21 cellular contexts compared by ENCODE assay signal in the genomic region with DNA sequence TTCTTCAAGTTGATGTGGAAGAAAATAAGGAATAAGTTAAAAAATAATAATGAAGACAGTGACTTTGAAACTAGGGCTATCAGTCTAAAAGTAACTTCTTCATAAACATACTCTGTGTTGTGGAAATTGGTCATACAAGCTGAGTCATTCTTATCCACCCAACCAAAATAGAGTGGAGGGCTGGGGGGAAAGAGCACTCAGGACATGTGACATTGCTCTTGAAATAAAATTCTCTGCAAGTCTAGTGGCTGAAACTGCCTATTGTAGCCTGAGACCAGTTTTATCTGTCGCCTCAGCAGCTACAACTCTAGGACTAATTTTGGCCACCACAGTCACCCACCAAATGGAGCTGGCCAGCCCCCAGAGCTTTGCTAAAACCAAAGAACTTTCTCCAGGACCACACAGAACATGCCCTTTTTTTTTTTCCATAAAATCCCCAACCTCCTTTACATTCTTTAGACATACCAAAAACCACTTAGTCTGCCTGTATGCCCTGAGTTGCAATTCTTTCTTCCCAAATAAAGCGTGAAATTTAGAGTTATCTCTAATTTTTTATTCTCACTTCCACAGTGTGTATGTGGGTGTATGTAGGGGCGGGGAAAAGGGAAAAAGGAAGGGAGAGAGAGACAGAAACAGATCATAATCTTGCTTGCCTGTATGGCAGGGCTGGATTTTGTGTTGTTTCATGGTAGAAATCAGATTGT. TPM values are rescaled to one million over a fixed set of nuclear protein-coding genes. Genes with fewer than 3 reads are reported as not detected.
DNase-seq lines count a peak whose midpoint lies in the region; ATAC-seq and TF ChIP-seq lines count a peak whose summit lies in the region.
"Had no signal": no experiment of that assay in that cellular context is flagged by ENCODE, and none has a peak within 500 bp of the region (broad histone marks: within the 10 kb centered on the region; RNA-seq: fewer than 3 reads in every experiment).

No MANE protein-coding gene starts in this region.

- no peak overlapping the region for H3K9ac ChIP-seq in HUES48 (ENCODE audit: low read depth, low read length)

- no peak overlapping the region for H3K4me3 Mint-ChIP-seq in chondrocyte (ENCODE audit: unreplicated experiment)
- no peak overlapping the region for H3K4me3 Mint-ChIP-seq in activated CD4-positive, alpha-beta T cell treated with anti-CD3 and anti-CD28 coated beads, Interleukin-2, amount 10 ng/mL, durations not matched to agents 7 days and 5 days
- H3K4me3 Mint-ChIP-seq: activated CD4-positive, alpha-beta T cell treated with anti-CD3 and anti-CD28 coated beads, Interleukin-2, amount 10 ng/mL, durations not matched to agents 24 days and 14 days; activated naive CD4-positive, alpha-beta T cell treated with anti-CD3 and anti-CD28 coated beads, Interleukin-2, amount 10 ng/mL, durations not matched to agents 7 days and 5 days had no signal

- no peak for TF ChIP-seq CTCF in chondrocyte (IDR thresholded peaks at IDR 0.05)

- H3K27me3 Mint-ChIP-seq in chondrocyte (ENCODE audit: low read depth) = peaks cover 3% of the 10 kb centered on the region
- peaks cover 50% of the 10 kb centered on the region for H3K27me3 Mint-ChIP-seq in activated CD4-positive, alpha-beta T cell treated with anti-CD3 and anti-CD28 coated beads, Interleukin-2, amount 10 ng/mL, durations not matched to agents 7 days and 5 days

- no peak overlapping the region for H3K4me3 ChIP-seq in HUES48 (ENCODE audit: low read depth, low read length)
- H3K4me3 ChIP-seq: ovary, thoracic aorta had no signal

- DNase-seq in chondrocyte (ENCODE audit: low spot score) (no peak), myocyte (ENCODE audit: low read depth) (peak; percentile 65), DMS53 (lab: John Stamatoyannopoulos, UW) (no peak), ureter (ENCODE audit: low spot score) (no peak)
- no peak for DNase-seq in activated CD4-positive, alpha-beta T cell treated with anti-CD3 and anti-CD28 coated beads, Interleukin-2, amount 10 ng/mL, durations not matched to agents 7 days and 5 days
- DNase-seq: activated CD4-positive, alpha-beta T cell treated with anti-CD3 and anti-CD28 coated beads, Interleukin-2, amount 10 ng/mL, durations not matched to agents 24 days and 14 days; activated naive CD4-positive, alpha-beta T cell treated with anti-CD3 and anti-CD28 coated beads, Interleukin-2, amount 10 ng/mL, durations not matched to agents 7 days and 5 days; activated T-cell treated with anti-CD3 and anti-CD28 coated beads for 4 hours; dermis blood vessel endothelial cell; KBM-7; kidney glomerular epithelial cell; NCI-H1417; ovary; SHP77 treated with DMSO at 0.1 percent for 48 hours; small intestine; stimulated activated CD4-positive, alpha-beta T cell treated with anti-CD3 and anti-CD28 coated beads, Interleukin-4, amount 100 ng/mL, for 4 hours had no signal

- no peaks in the 10 kb centered on the region for H3K36me3 Mint-ChIP-seq in chondrocyte (ENCODE audit: low read depth)
- H3K36me3 Mint-ChIP-seq in activated CD4-positive, alpha-beta T cell treated with anti-CD3 and anti-CD28 coated beads, Interleukin-2, amount 10 ng/mL, durations not matched to agents 7 days and 5 days (ENCODE audit: low read depth) = no peaks in the 10 kb centered on the region
- H3K36me3 Mint-ChIP-seq: activated naive CD4-positive, alpha-beta T cell treated with anti-CD3 and anti-CD28 coated beads, Interleukin-2, amount 10 ng/mL, durations not matched to agents 7 days and 5 days; brain had no signal

- POLR2A ChIA-PET in activated CD4-positive, alpha-beta T cell treated with anti-CD3 and anti-CD28 coated beads, Interleukin-2, amount 10 ng/mL, durations not matched to agents 7 days and 5 days (lab: Charles Lee) = no interaction called here

- no peaks in the 10 kb centered on the region for H3K9me3 ChIP-seq in HUES48 (ENCODE audit: control insufficient read depth, insufficient read depth, low read length)
- H3K9me3 ChIP-seq: ovary, thoracic aorta had no signal

- H3K4me1 ChIP-seq in HUES48 (ENCODE audit: control insufficient read depth, insufficient read depth, low read length) = peaks cover 34% of the 10 kb centered on the region

- peaks cover 20% of the 10 kb centered on the region for H3K4me1 Mint-ChIP-seq in chondrocyte (ENCODE audit: low read depth)
- peaks cover 9% of the 10 kb centered on the region for H3K4me1 Mint-ChIP-seq in activated CD4-positive, alpha-beta T cell treated with anti-CD3 and anti-CD28 coated beads, Interleukin-2, amount 10 ng/mL, durations not matched to agents 7 days and 5 days

- peak overlapping the region; percentile 6 for H3K27ac ChIP-seq in HUES48 (ENCODE audit: low read depth, low read length)
- H3K27ac ChIP-seq: ovary, thoracic aorta had no signal

- no peaks in the 10 kb centered on the region for H3K9me3 Mint-ChIP-seq in chondrocyte (ENCODE audit: low read depth)
- H3K9me3 Mint-ChIP-seq in activated CD4-positive, alpha-beta T cell treated with anti-CD3 and anti-CD28 coated beads, Interleukin-2, amount 10 ng/mL, durations not matched to agents 7 days and 5 days = no peaks in the 10 kb centered on the region
- H3K9me3 Mint-ChIP-seq: activated CD4-positive, alpha-beta T cell treated with anti-CD3 and anti-CD28 coated beads, Interleukin-2, amount 10 ng/mL, durations not matched to agents 24 days and 14 days; activated naive CD4-positive, alpha-beta T cell treated with anti-CD3 and anti-CD28 coated beads, Interleukin-2, amount 10 ng/mL, durations not matched to agents 7 days and 5 days had no signal

- CTCF ChIA-PET in activated CD4-positive, alpha-beta T cell treated with anti-CD3 and anti-CD28 coated beads, Interleukin-2, amount 10 ng/mL, durations not matched to agents 7 days and 5 days (lab: Charles Lee) = no interaction called here

- ATAC-seq in GM21576 (IDR thresholded peaks at IDR 0.05; ENCODE audit: unreplicated experiment) (peak; percentile 43), HG02571 (IDR thresholded peaks at IDR 0.05; ENCODE audit: unreplicated experiment) (no peak)

- no peaks in the 10 kb centered on the region for H3K36me3 ChIP-seq in HUES48 (ENCODE audit: control insufficient read depth, insufficient read depth, low read length)
- H3K36me3 ChIP-seq: ovary, thoracic aorta had no signal

- H3K27me3 ChIP-seq in HUES48 (ENCODE audit: control insufficient read depth, insufficient read depth, low read length) = no peaks in the 10 kb centered on the region
- H3K27me3 ChIP-seq: ovary had no signal

- peak overlapping the region; percentile 82 for H3K27ac Mint-ChIP-seq in chondrocyte (ENCODE audit: unreplicated experiment)
- H3K27ac Mint-ChIP-seq in activated CD4-positive, alpha-beta T cell treated with anti-CD3 and anti-CD28 coated beads, Interleukin-2, amount 10 ng/mL, durations not matched to agents 7 days and 5 days = no peak overlapping the region
- H3K27ac Mint-ChIP-seq: activated CD4-positive, alpha-beta T cell treated with anti-CD3 and anti-CD28 coated beads, Interleukin-2, amount 10 ng/mL, durations not matched to agents 24 days and 14 days; activated naive CD4-positive, alpha-beta T cell treated with anti-CD3 and anti-CD28 coated beads, Interleukin-2, amount 10 ng/mL, durations not matched to agents 7 days and 5 days had no signal

RNA-seq across cellular contexts. Expression of a gene that starts 23.0 kb away (rescaled TPM):
- total RNA-seq in chondrocyte (48.9 to 61.5 TPM (median 61.0 TPM) in 3 replicates), myocyte (47.7 and 96.2 TPM in 2 replicates), ureter (28.0 TPM)
- 34.1 TPM for polyA plus RNA-seq in myocyte (2012)
- 1 to 10 TPM; 2.2 to 2.9 TPM for total RNA-seq in activated CD4-positive, alpha-beta T cell treated with anti-CD3 and anti-CD28 coated beads, Interleukin-2, amount 10 ng/mL, durations not matched to agents 7 days and 5 days
